ENCODE assay signal across 8 cellular contexts in the genomic region with DNA sequence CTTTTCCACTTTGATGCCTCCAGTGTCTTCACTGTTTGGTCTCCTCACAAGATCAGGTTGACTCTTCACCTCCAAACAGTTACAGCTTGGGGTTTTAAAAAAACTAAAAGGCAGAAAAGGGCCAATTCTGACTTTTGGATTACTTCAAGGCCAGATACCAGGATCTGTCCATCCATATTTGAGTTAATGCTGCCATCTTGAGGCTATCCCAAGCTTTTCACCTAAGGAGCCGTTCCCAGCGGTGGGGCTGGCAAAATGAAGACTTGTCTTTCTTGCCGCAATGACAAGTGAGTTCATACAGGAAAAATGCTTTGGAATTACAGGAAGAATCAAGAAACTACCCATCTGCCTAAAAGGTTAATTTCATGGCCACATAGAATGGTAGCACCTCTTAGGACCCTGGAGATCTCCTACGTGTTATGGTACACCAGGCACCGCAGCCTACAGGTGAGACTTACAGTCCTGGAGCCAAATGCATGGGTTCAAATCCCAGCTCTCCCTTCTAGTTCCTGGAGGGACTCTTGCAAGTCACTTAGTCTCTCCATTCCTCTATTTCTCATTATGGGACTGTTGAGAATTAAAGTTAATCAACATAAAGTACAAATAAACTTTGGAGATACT. TPM values are rescaled to one million over a fixed set of nuclear protein-coding genes. Genes with fewer than 3 reads are reported as not detected.
DNase-seq lines count a peak whose midpoint lies in the region; ATAC-seq and TF ChIP-seq lines count a peak whose summit lies in the region.

No MANE protein-coding gene starts in this region.

- H3K9ac ChIP-seq in OCI-LY3 (ENCODE audit: low read length) = no peak overlapping the region

- POLR2A ChIA-PET in AG04450 (lab: Yijun Ruan, JAX) = interaction anchor here (0.7 to 1.1 kb wide), 2 partner anchors 187 to 486 kb away, joined by 3 to 4 read pairs; no protein-coding TSS in a partner anchor

- 0 out of 2 replicates have a peak, but pooled peaks cover 4% of the 10 kb centered on the region for H3K4me1 ChIP-seq in OCI-LY3 (ENCODE audit: low read length)

- DNase-seq in AG04450 (ENCODE audit: low read depth, low spot score) = peak; percentile 52
- peak; percentile 72 for DNase-seq in GM03348 (ENCODE audit: low spot score)
- DNase-seq in ecto neural progenitor cell (ENCODE audit: low spot score) = peak; percentile 63
- peak in 1 of 2 experiments; percentile 44 for DNase-seq in mesothelial cell of epicardium (ENCODE audit: low spot score in 2 of 2, unreplicated experiment in 2 of 2)
- no peak for DNase-seq in activated CD4-positive, alpha-beta T cell treated with anti-CD3 and anti-CD28 coated beads for 4 hours

- H3K4me3 Mint-ChIP-seq in mesothelial cell of epicardium = no peak overlapping the region

- H3K27me3 ChIP-seq in AG04450 (ENCODE audit: control insufficient read depth, insufficient read depth, low read length) (no peaks in the 10 kb centered on the region), OCI-LY3 (ENCODE audit: low read depth, low read length) (peaks cover 24% of the 10 kb centered on the region)

- H3K4me1 Mint-ChIP-seq in mesothelial cell of epicardium = no peaks in the 10 kb centered on the region

- H3K9me3 Mint-ChIP-seq in mesothelial cell of epicardium = no peaks in the 10 kb centered on the region

- no peak overlapping the region for H3K4me2 ChIP-seq in OCI-LY3 (ENCODE audit: low read length)

- CTCF ChIA-PET in AG04450 (lab: Charles Lee) = interaction anchor here (0.6 to 9.0 kb wide), 22 partner anchors 9 to 1057 kb away, joined by 3 to 67 read pairs (median 4); a partner anchor contains a TSS

- H3K27me3 Mint-ChIP-seq in mesothelial cell of epicardium (ENCODE audit: low read depth) = peaks cover 30% of the 10 kb centered on the region

- no peak overlapping the region for H3K27ac Mint-ChIP-seq in mesothelial cell of epicardium

- ATAC-seq in HG02938 (IDR thresholded peaks at IDR 0.05; ENCODE audit: unreplicated experiment) (peak; percentile 80), HG03159 (IDR thresholded peaks at IDR 0.05; ENCODE audit: unreplicated experiment) (no peak)

- no peaks in the 10 kb centered on the region for H3K79me2 ChIP-seq in OCI-LY3 (ENCODE audit: low read length)

- no peak overlapping the region for H3K27ac ChIP-seq in AG04450 (ENCODE audit: low read depth, low read length)
- no peak overlapping the region for H3K27ac ChIP-seq in OCI-LY3 (ENCODE audit: low read length)

- TF ChIP-seq CTCF in AG04450 (IDR thresholded peaks at IDR 0.05; ENCODE audit: low read depth, low read length) (peak; percentile 75), OCI-LY3 (IDR thresholded peaks at IDR 0.05; ENCODE audit: low read depth, low read length) (peak; percentile 90), mesothelial cell of epicardium (IDR thresholded peaks at IDR 0.05; ENCODE audit: unreplicated experiment) (peak; percentile 55)

- H4K20me1 ChIP-seq in OCI-LY3 (ENCODE audit: insufficient read depth, low read length) = no peaks in the 10 kb centered on the region

- H2AFZ ChIP-seq in OCI-LY3 (ENCODE audit: low read depth, low read length) = no peak overlapping the region

- no peak overlapping the region for H3K4me3 ChIP-seq in AG04450 (ENCODE audit: low read depth, low read length)
- no peak overlapping the region for H3K4me3 ChIP-seq in OCI-LY3 (ENCODE audit: low read length)

- H3K9me3 ChIP-seq in AG04450 (ENCODE audit: control insufficient read depth, insufficient read depth, low read length) (no peaks in the 10 kb centered on the region), OCI-LY3 (ENCODE audit: insufficient read depth, low read length) (no peaks in the 10 kb centered on the region)

- H3K36me3 Mint-ChIP-seq in mesothelial cell of epicardium = no peaks in the 10 kb centered on the region

- no peaks in the 10 kb centered on the region for H3K36me3 ChIP-seq in OCI-LY3 (replicated peaks; ENCODE audit: low read depth, low read length)

RNA-seq across cellular contexts. Expression of a gene that starts 6.0 kb away (rescaled TPM):
- polyA plus RNA-seq in AG04450 (2011; rRNA removed) = not detected in 2 replicates
- not detected in 2 replicates for polyA minus RNA-seq in AG04450 (2011; rRNA and poly(A)+ RNA removed)
- not detected in 3 replicates for total RNA-seq in mesothelial cell of epicardium

Comparison
In these comparisons a context has a peak if more than half of its experiments do, and no peak if none do; other contexts are left out.
1. DNase-seq: peak in AG04450 (single experiment), GM03348 (single experiment) and ecto neural progenitor cell (single experiment); none in activated CD4-positive, alpha-beta T cell treated with anti-CD3 and anti-CD28 coated beads for 4 hours (0 of 2).
2. Peak in every context shown above with its lines, with median percentiles within 50 percentile points of each other: CTCF ChIP-seq.